Comparison of ENCODE assay signal across 8 cellular contexts in the genomic region with DNA sequence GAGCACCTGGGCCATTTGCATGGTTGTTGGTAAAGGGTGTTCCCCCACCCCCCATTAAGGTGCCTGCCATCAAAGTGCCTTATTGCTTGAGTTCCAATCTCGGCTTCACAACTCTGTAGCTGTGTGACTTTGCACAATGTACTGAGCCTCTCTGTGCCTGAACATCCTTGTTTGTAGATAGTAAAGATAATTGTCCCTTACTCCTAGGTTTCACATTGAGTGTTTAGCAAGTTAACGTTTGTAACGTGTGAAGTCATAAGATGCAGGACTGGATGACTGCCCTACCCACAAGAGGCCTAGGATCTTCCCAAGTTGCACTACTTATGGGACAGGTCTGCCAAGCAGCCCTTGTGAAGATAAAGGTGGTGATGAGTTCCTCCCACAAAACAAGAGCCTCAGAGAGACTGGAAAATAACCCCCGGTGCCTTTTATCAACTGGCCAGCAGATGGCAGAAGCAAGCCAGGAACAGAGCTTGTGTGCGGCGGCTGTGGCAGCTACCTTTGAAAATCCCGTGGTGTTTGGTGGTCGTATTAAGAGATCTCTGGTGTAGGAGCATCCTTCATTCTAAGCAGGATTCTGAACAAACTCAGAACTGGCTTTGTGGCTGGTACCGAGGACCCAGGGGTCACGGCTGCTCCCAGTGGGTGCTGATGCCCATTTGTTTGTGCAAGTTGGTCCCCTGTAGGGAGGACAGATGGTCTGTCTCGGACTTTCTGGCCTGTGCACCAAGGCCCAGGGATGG.
DNase-seq lines count a peak whose midpoint lies in the region; ATAC-seq lines count a peak whose summit lies in the region.

No MANE protein-coding gene starts in this region.

- H3K4me3 Mint-ChIP-seq in T-helper 1 cell treated with Interleukin-12 subunit alpha and Interleukin-12 subunit beta and Interleukin-4 antibody, amounts not matched to agents 30 μg/mL and 1 μg/mL, for 36 hours = peak overlapping the region; percentile 76

- ATAC-seq in HG02642 (IDR thresholded peaks at IDR 0.05; ENCODE audit: poor library complexity, unreplicated experiment) (peak; percentile 67), right cardiac atrium (peak; percentile 33 to 53)

- peak; percentile 83 for DNase-seq in GM03348 (ENCODE audit: low spot score)
- peak; percentile 43 for DNase-seq in NCI-H1694 treated with DMSO at 0.1 percent for 48 hours (lab: John Stamatoyannopoulos, UW)
- peak in 41 of 56 donors; percentile 2 to 77 (median 42) for DNase-seq in amygdala (lab: John Stamatoyannopoulos, UW)
- DNase-seq in right cardiac atrium = peak; percentile 59 to 80 (median 75)
- peak; percentile 46 for DNase-seq in skeletal muscle cell (ENCODE audit: low read depth)
- DNase-seq in OCI-M2 (lab: John Stamatoyannopoulos, UW; ENCODE audit: unreplicated experiment) = no peak

- H3K27ac Mint-ChIP-seq in T-helper 1 cell treated with Interleukin-12 subunit alpha and Interleukin-12 subunit beta and Interleukin-4 antibody, amounts not matched to agents 30 μg/mL and 1 μg/mL, for 36 hours = peak overlapping the region; percentile 90

- WGBS in right cardiac atrium = 14% methylated on average over 11 of the region's 11 CpGs

- H3K27me3 Mint-ChIP-seq in T-helper 1 cell treated with Interleukin-12 subunit alpha and Interleukin-12 subunit beta and Interleukin-4 antibody, amounts not matched to agents 30 μg/mL and 1 μg/mL, for 36 hours (ENCODE audit: low read depth) = peaks cover 4% of the 10 kb centered on the region

- intact Hi-C loops in right cardiac atrium (cut with DNase I) = loop anchor here in 1 of 4 donors (5.0 to 10.0 kb wide), 3 partner anchors 148 to 1065 kb away; no protein-coding TSS in a partner anchor

- H3K4me1 ChIP-seq in right cardiac atrium (ENCODE audit: control insufficient read depth, insufficient read depth, low read length) = no peaks in the 10 kb centered on the region

- H3K4me3 ChIP-seq in right cardiac atrium (ENCODE audit: low read length) (no peak overlapping the region), skeletal muscle cell (ENCODE audit: low read depth, low read length) (no peak overlapping the region)

- peaks cover 38% of the 10 kb centered on the region for H3K4me1 Mint-ChIP-seq in T-helper 1 cell treated with Interleukin-12 subunit alpha and Interleukin-12 subunit beta and Interleukin-4 antibody, amounts not matched to agents 30 μg/mL and 1 μg/mL, for 36 hours (ENCODE audit: low read depth)

- no peaks in the 10 kb centered on the region for H3K27me3 ChIP-seq in right cardiac atrium (ENCODE audit: control insufficient read depth, insufficient read depth)

- H3K36me3 Mint-ChIP-seq in T-helper 1 cell treated with Interleukin-12 subunit alpha and Interleukin-12 subunit beta and Interleukin-4 antibody, amounts not matched to agents 30 μg/mL and 1 μg/mL, for 36 hours (ENCODE audit: low read depth) = no peaks in the 10 kb centered on the region

- no peaks in the 10 kb centered on the region for H3K9me3 ChIP-seq in right cardiac atrium (ENCODE audit: control insufficient read depth, low read length)

- H3K27ac ChIP-seq in right cardiac atrium (ENCODE audit: low read length) = no peak overlapping the region

- no peaks in the 10 kb centered on the region for H3K9me3 Mint-ChIP-seq in T-helper 1 cell treated with Interleukin-12 subunit alpha and Interleukin-12 subunit beta and Interleukin-4 antibody, amounts not matched to agents 30 μg/mL and 1 μg/mL, for 36 hours
